Comparison of ENCODE assay signal across 19 cellular contexts in the genomic region with DNA sequence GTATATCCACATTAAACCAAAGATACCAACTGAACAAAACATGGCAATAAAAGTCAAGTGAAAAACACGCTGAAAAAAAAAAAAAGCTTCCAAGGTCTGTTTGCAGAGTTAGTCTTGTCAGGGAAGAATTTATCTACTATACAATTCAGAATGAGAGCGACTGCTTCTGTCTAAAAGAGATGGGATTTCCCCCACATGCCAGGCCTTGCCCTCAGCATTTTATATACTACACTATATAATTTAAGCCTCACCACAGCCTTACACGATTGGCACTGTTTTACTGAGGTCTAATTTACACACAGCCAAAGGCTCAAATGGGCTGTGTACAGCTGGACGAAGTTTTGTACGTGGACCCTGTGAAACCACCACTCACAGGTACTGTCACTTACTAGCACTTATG.
DNase-seq lines count a peak whose midpoint lies in the region; ATAC-seq and TF ChIP-seq lines count a peak whose summit lies in the region.
"Had no signal": no experiment of that assay in that cellular context is flagged by ENCODE, and none has a peak within 500 bp of the region (broad histone marks: within the 10 kb centered on the region; RNA-seq: fewer than 3 reads in every experiment).

No MANE protein-coding gene starts in this region.

- peak in 1 of 4 experiments; percentile 26 for ATAC-seq in T-cell (replicated peaks in 1 of 4)
- ATAC-seq in effector memory CD8-positive, alpha-beta T cell (replicated peaks) = no peak
- peak; percentile 58 for ATAC-seq in stimulated activated naive CD8-positive, alpha-beta T cell treated with anti-CD3 and anti-CD28 coated beads, Interleukin-15, Interleukin-2, amounts not matched to agents 100 U/mL and 50 U/mL, for 24 hours
- ATAC-seq: PC-3 had no signal

- H3K27me3 Mint-ChIP-seq in activated T-cell treated with anti-CD3 and anti-CD28 coated beads, Interleukin-2, amount 50 U/mL, for 24 hours = no peaks in the 10 kb centered on the region
- H3K27me3 Mint-ChIP-seq in T-cell = no peaks in the 10 kb centered on the region
- no peaks in the 10 kb centered on the region for H3K27me3 Mint-ChIP-seq in effector memory CD8-positive, alpha-beta T cell

- H3K9me3 Mint-ChIP-seq in activated T-cell treated with anti-CD3 and anti-CD28 coated beads, Interleukin-2, amount 50 U/mL, for 24 hours = no peaks in the 10 kb centered on the region
- H3K9me3 Mint-ChIP-seq in T-cell = no peaks in the 10 kb centered on the region
- H3K9me3 Mint-ChIP-seq in effector memory CD8-positive, alpha-beta T cell = no peaks in the 10 kb centered on the region

- no peaks in the 10 kb centered on the region for H3K9me3 ChIP-seq in tibial nerve
- H3K9me3 ChIP-seq: vagina had no signal

- no peak for TF ChIP-seq CTCF in tibial nerve (IDR thresholded peaks at IDR 0.05)

- 71 to 76% methylated on average over 5 of the region's 5 CpGs for WGBS in tibial nerve, 2 donors

- H3K27ac Mint-ChIP-seq in activated T-cell treated with anti-CD3 and anti-CD28 coated beads, Interleukin-2, amount 50 U/mL, for 24 hours = peak overlapping the region; percentile 92
- peak overlapping the region; percentile 53 to 88 for H3K27ac Mint-ChIP-seq in T-cell
- peak overlapping the region; percentile 63 to 82 for H3K27ac Mint-ChIP-seq in effector memory CD8-positive, alpha-beta T cell

- H3K27ac ChIP-seq in tibial nerve = no peak overlapping the region
- H3K27ac ChIP-seq: cardiac muscle cell, SK-N-MC had no signal

- peaks cover 41% of the 10 kb centered on the region for H3K36me3 Mint-ChIP-seq in activated T-cell treated with anti-CD3 and anti-CD28 coated beads, Interleukin-2, amount 50 U/mL, for 24 hours (ENCODE audit: low read depth)
- peaks cover 7% of the 10 kb centered on the region for H3K36me3 Mint-ChIP-seq in T-cell
- peaks cover 9% of the 10 kb centered on the region for H3K36me3 Mint-ChIP-seq in effector memory CD8-positive, alpha-beta T cell (ENCODE audit: insufficient read depth)

- H3K4me1 Mint-ChIP-seq in activated T-cell treated with anti-CD3 and anti-CD28 coated beads, Interleukin-2, amount 50 U/mL, for 24 hours (ENCODE audit: low read depth) = peaks cover 95% of the 10 kb centered on the region
- H3K4me1 Mint-ChIP-seq in T-cell = peaks cover 95 to 98% (median 97%) of the 10 kb centered on the region in 3 donors
- H3K4me1 Mint-ChIP-seq in effector memory CD8-positive, alpha-beta T cell (ENCODE audit: low read depth in 2 of 2) = peaks cover 53 to 71% of the 10 kb centered on the region in 2 donors

- DNase-seq in activated T-cell treated with anti-CD3 and anti-CD28 coated beads, Interleukin-2, amount 50 U/mL, for 24 hours = no peak
- no peak for DNase-seq in activated T-cell treated with anti-CD3 and anti-CD28 coated beads, Interleukin-2, amount 50 U/mL, for 1 hour
- DNase-seq in T-cell (no peak), NCI-H2227 (lab: John Stamatoyannopoulos, UW; ENCODE audit: unreplicated experiment) (no peak), HT-29 (ENCODE audit: low spot score) (no peak), tibial nerve (ENCODE audit: low spot score in 2 of 2) (no peak)
- DNase-seq in effector memory CD8-positive, alpha-beta T cell = no peak
- DNase-seq in stimulated activated naive CD8-positive, alpha-beta T cell treated with anti-CD3 and anti-CD28 coated beads, Interleukin-15, Interleukin-2, amounts not matched to agents 100 U/mL and 50 U/mL, for 24 hours = no peak
- DNase-seq: effector CD4-positive, alpha-beta T cell; kidney glomerular epithelial cell; midbrain; NCI-H2081; NCI-H524; occipital lobe; PC-3 had no signal

- no peak for TF ChIP-seq POLR2A in tibial nerve (IDR thresholded peaks at IDR 0.05)

- H3K4me3 Mint-ChIP-seq in activated T-cell treated with anti-CD3 and anti-CD28 coated beads, Interleukin-2, amount 50 U/mL, for 24 hours = peak overlapping the region; percentile 59
- H3K4me3 Mint-ChIP-seq in T-cell = peak overlapping the region in 2 of 3 donors; percentile 18 to 68
- H3K4me3 Mint-ChIP-seq in effector memory CD8-positive, alpha-beta T cell = peak overlapping the region; percentile 35 to 52
- H3K4me3 Mint-ChIP-seq: CD14-positive monocyte had no signal

- no peak overlapping the region for H3K4me3 ChIP-seq in tibial nerve
- H3K4me3 ChIP-seq: cardiac muscle cell, SK-N-MC, vagina had no signal

- H3K27me3 ChIP-seq in tibial nerve = no peaks in the 10 kb centered on the region
- H3K27me3 ChIP-seq: cardiac muscle cell, vagina had no signal

- POLR2A ChIA-PET in T-cell (lab: Charles Lee) = interaction anchor here (0.6 to 1.1 kb wide), 7 partner anchors 10 to 786 kb away, joined by 3 to 5 read pairs (median 4); no protein-coding TSS in a partner anchor

- H3K36me3 ChIP-seq in tibial nerve = peaks cover 0 to 4% (median 0%) of the 10 kb centered on the region in 3 donors
- H3K36me3 ChIP-seq: cardiac muscle cell, vagina had no signal

- peaks cover 0 to 87% (median 29%) of the 10 kb centered on the region in 4 donors for H3K4me1 ChIP-seq in tibial nerve

- TF ChIP-seq EP300 in tibial nerve (IDR thresholded peaks at IDR 0.05) = no peak

- CTCF ChIA-PET in T-cell (lab: Charles Lee) = interaction anchor here in 1 of 2 donors (0.6 to 0.7 kb wide), 3 partner anchors 9 to 125 kb away, joined by 3 to 5 read pairs (median 3); no protein-coding TSS in a partner anchor
